13 cellular contexts compared by ENCODE assay signal in genomic region chr12:54330442-54330841, GRCh38. TPM values are rescaled to one million over a fixed set of nuclear protein-coding genes. Genes with fewer than 3 reads are reported as not detected.
DNase-seq lines count a peak whose midpoint lies in the region; ATAC-seq and TF ChIP-seq lines count a peak whose summit lies in the region.
"Had no signal": no experiment of that assay in that cellular context is flagged by ENCODE, and none has a peak within 500 bp of the region (broad histone marks: within the 10 kb centered on the region; RNA-seq: fewer than 3 reads in every experiment).

No MANE protein-coding gene starts in this region.

- no peak for DNase-seq in stimulated activated naive CD8-positive, alpha-beta T cell treated with anti-CD3 and anti-CD28 coated beads, Interleukin-15, Interleukin-2, amounts not matched to agents 100 U/mL and 50 U/mL, for 24 hours
- no peak for DNase-seq in activated T-helper 2 cell treated with anti-CD3 and anti-CD28 coated beads, Interferon-gamma antibody, Interleukin-2, Interleukin-4, amounts not matched to agents 10 μg/mL and 5 μg/mL and 100 μg/mL, durations not matched to agents 14 hours and 24 hours and 36 hours (ENCODE audit: low spot score)
- DNase-seq in upper lobe of right lung (no peak), NCI-H1694 treated with DMSO at 0.1 percent for 48 hours (lab: John Stamatoyannopoulos, UW) (no peak), GM20000 (ENCODE audit: low spot score) (no peak)
- DNase-seq: aorta, dorsolateral prefrontal cortex had no signal

- no peak overlapping the region for H3K4me3 Mint-ChIP-seq in stimulated activated naive CD8-positive, alpha-beta T cell treated with anti-CD3 and anti-CD28 coated beads, Interleukin-15, Interleukin-2, amounts not matched to agents 100 ng/mL and 50 ng/mL, for 24 hours
- no peak overlapping the region for H3K4me3 Mint-ChIP-seq in activated T-helper 2 cell treated with anti-CD3 and anti-CD28 coated beads, Interferon-gamma antibody, Interleukin-2, Interleukin-4, amounts not matched to agents 10 μg/mL and 5 μg/mL and 100 μg/mL, durations not matched to agents 14 hours and 24 hours and 36 hours (ENCODE audit: low read depth)

- peak overlapping the region; percentile 56 for H3K27ac Mint-ChIP-seq in stimulated activated naive CD8-positive, alpha-beta T cell treated with anti-CD3 and anti-CD28 coated beads, Interleukin-15, Interleukin-2, amounts not matched to agents 100 ng/mL and 50 ng/mL, for 24 hours
- H3K27ac Mint-ChIP-seq in activated T-helper 2 cell treated with anti-CD3 and anti-CD28 coated beads, Interferon-gamma antibody, Interleukin-2, Interleukin-4, amounts not matched to agents 10 μg/mL and 5 μg/mL and 100 μg/mL, durations not matched to agents 14 hours and 24 hours and 36 hours = peak overlapping the region; percentile 9

- H3K27me3 Mint-ChIP-seq in stimulated activated naive CD8-positive, alpha-beta T cell treated with anti-CD3 and anti-CD28 coated beads, Interleukin-15, Interleukin-2, amounts not matched to agents 100 ng/mL and 50 ng/mL, for 24 hours = no peaks in the 10 kb centered on the region
- no peaks in the 10 kb centered on the region for H3K27me3 Mint-ChIP-seq in activated T-helper 2 cell treated with anti-CD3 and anti-CD28 coated beads, Interferon-gamma antibody, Interleukin-2, Interleukin-4, amounts not matched to agents 10 μg/mL and 5 μg/mL and 100 μg/mL, durations not matched to agents 14 hours and 24 hours and 36 hours (ENCODE audit: low read depth)

- H3K9me3 ChIP-seq in mesodermal cell (ENCODE audit: control insufficient read depth, low read length) = no peaks in the 10 kb centered on the region
- no peaks in the 10 kb centered on the region for H3K9me3 ChIP-seq in upper lobe of right lung

- peaks cover 55% of the 10 kb centered on the region for H3K4me1 Mint-ChIP-seq in stimulated activated naive CD8-positive, alpha-beta T cell treated with anti-CD3 and anti-CD28 coated beads, Interleukin-15, Interleukin-2, amounts not matched to agents 100 ng/mL and 50 ng/mL, for 24 hours (ENCODE audit: low read depth)
- peaks cover 37% of the 10 kb centered on the region for H3K4me1 Mint-ChIP-seq in activated T-helper 2 cell treated with anti-CD3 and anti-CD28 coated beads, Interferon-gamma antibody, Interleukin-2, Interleukin-4, amounts not matched to agents 10 μg/mL and 5 μg/mL and 100 μg/mL, durations not matched to agents 14 hours and 24 hours and 36 hours (ENCODE audit: low read depth)

- peaks cover 5% of the 10 kb centered on the region for H3K36me3 Mint-ChIP-seq in stimulated activated naive CD8-positive, alpha-beta T cell treated with anti-CD3 and anti-CD28 coated beads, Interleukin-15, Interleukin-2, amounts not matched to agents 100 ng/mL and 50 ng/mL, for 24 hours (ENCODE audit: low read depth)
- H3K36me3 Mint-ChIP-seq in activated T-helper 2 cell treated with anti-CD3 and anti-CD28 coated beads, Interferon-gamma antibody, Interleukin-2, Interleukin-4, amounts not matched to agents 10 μg/mL and 5 μg/mL and 100 μg/mL, durations not matched to agents 14 hours and 24 hours and 36 hours (ENCODE audit: low read depth) = peaks cover 26% of the 10 kb centered on the region

- H3K4me1 ChIP-seq in mesodermal cell (ENCODE audit: control insufficient read depth, insufficient read depth, low read length, poor library complexity, severe bottlenecking) (peaks cover 22% of the 10 kb centered on the region), upper lobe of right lung (peaks cover 51% of the 10 kb centered on the region)

- intact Hi-C loops in activated T-helper 2 cell treated with anti-CD3 and anti-CD28 coated beads, Interferon-gamma antibody, Interleukin-2, Interleukin-4, amounts not matched to agents 10 μg/mL and 5 μg/mL and 100 μg/mL, durations not matched to agents 14 hours and 24 hours and 36 hours (cut with micrococcal nuclease) = no loop called here
- intact Hi-C loops in upper lobe of right lung (cut with DNase I) = no loop called here

- H3K9me3 Mint-ChIP-seq in stimulated activated naive CD8-positive, alpha-beta T cell treated with anti-CD3 and anti-CD28 coated beads, Interleukin-15, Interleukin-2, amounts not matched to agents 100 ng/mL and 50 ng/mL, for 24 hours = no peaks in the 10 kb centered on the region
- H3K9me3 Mint-ChIP-seq in activated T-helper 2 cell treated with anti-CD3 and anti-CD28 coated beads, Interferon-gamma antibody, Interleukin-2, Interleukin-4, amounts not matched to agents 10 μg/mL and 5 μg/mL and 100 μg/mL, durations not matched to agents 14 hours and 24 hours and 36 hours = no peaks in the 10 kb centered on the region

- peak overlapping the region; percentile 43 for H3K27ac ChIP-seq in mesodermal cell (ENCODE audit: low read depth, low read length, severe bottlenecking)
- peak overlapping the region; percentile 1 for H3K27ac ChIP-seq in upper lobe of right lung
- H3K27ac ChIP-seq: VCaP had no signal

- TF ChIP-seq CTCF in upper lobe of right lung (IDR thresholded peaks at IDR 0.05) = no peak
- TF ChIP-seq CTCF in GM20000 (IDR thresholded peaks at IDR 0.05; ENCODE audit: extremely low read depth, missing control alignments) = no peak

- peaks cover 24% of the 10 kb centered on the region for H3K36me3 ChIP-seq in mesodermal cell (ENCODE audit: control insufficient read depth, insufficient read depth, low read length)
- no peaks in the 10 kb centered on the region for H3K36me3 ChIP-seq in upper lobe of right lung

- no peak overlapping the region for H3K4me3 ChIP-seq in mesodermal cell (ENCODE audit: extremely low read depth, insufficient read depth, low read length, poor library complexity, severe bottlenecking)
- no peak overlapping the region for H3K4me3 ChIP-seq in upper lobe of right lung
- H3K4me3 ChIP-seq: dorsolateral prefrontal cortex had no signal

- H3K27me3 ChIP-seq in upper lobe of right lung = no peaks in the 10 kb centered on the region
- H3K27me3 ChIP-seq: dorsolateral prefrontal cortex had no signal

- ATAC-seq in stimulated activated naive CD8-positive, alpha-beta T cell treated with anti-CD3 and anti-CD28 coated beads, Interleukin-15, Interleukin-2, amounts not matched to agents 100 U/mL and 50 U/mL, for 24 hours = no peak
- ATAC-seq in upper lobe of right lung = no peak
- no peak for ATAC-seq in HG03565 (IDR thresholded peaks at IDR 0.05; ENCODE audit: unreplicated experiment)

- WGBS in mesodermal cell (ENCODE audit: insufficient coverage in 2 of 2), 2 experiments = 90 to 100% methylated on average over 1 of the region's 3 CpGs

RNA-seq across cellular contexts. Expression of gene COPZ1, which starts 5.5 kb away (rescaled TPM):
- 108 and 109 TPM in 2 replicates for total RNA-seq in activated T-helper 2 cell treated with anti-CD3 and anti-CD28 coated beads, Interferon-gamma antibody, Interleukin-2, Interleukin-4, amounts not matched to agents 10 μg/mL and 5 μg/mL and 100 μg/mL, durations not matched to agents 14 hours and 24 hours and 36 hours
- 140 TPM for polyA plus RNA-seq in mesodermal cell (2013, experiment 1 of 2)
- 140 TPM for polyA plus RNA-seq in mesodermal cell (2013, experiment 2 of 2)
- total RNA-seq in upper lobe of right lung = 125 TPM

RNA-seq across cellular contexts. Expression of gene NFE2, which starts 29.6 kb away (rescaled TPM):
- not detected in 2 replicates for total RNA-seq in activated T-helper 2 cell treated with anti-CD3 and anti-CD28 coated beads, Interferon-gamma antibody, Interleukin-2, Interleukin-4, amounts not matched to agents 10 μg/mL and 5 μg/mL and 100 μg/mL, durations not matched to agents 14 hours and 24 hours and 36 hours
- polyA plus RNA-seq in mesodermal cell (2013, experiment 1 of 2) = 1.5 TPM
- 1.7 TPM for polyA plus RNA-seq in mesodermal cell (2013, experiment 2 of 2)
- total RNA-seq in upper lobe of right lung = 7.5 TPM
- total RNA-seq: pulmonary artery endothelial cell had no signal

RNA-seq across cellular contexts. Expression of gene GPR84, which starts 33.8 kb away (rescaled TPM):
- total RNA-seq in activated T-helper 2 cell treated with anti-CD3 and anti-CD28 coated beads, Interferon-gamma antibody, Interleukin-2, Interleukin-4, amounts not matched to agents 10 μg/mL and 5 μg/mL and 100 μg/mL, durations not matched to agents 14 hours and 24 hours and 36 hours = 1.8 and 2.3 TPM in 2 replicates
- polyA plus RNA-seq in mesodermal cell (2013, experiment 1 of 2) = 0.26 TPM
- not detected for polyA plus RNA-seq in mesodermal cell (2013, experiment 2 of 2)
- total RNA-seq in upper lobe of right lung = 0.96 TPM
- total RNA-seq: pulmonary artery endothelial cell, SK-MEL-5 had no signal

RNA-seq across cellular contexts. Expression of gene HNRNPA1, which starts 49.9 kb away (rescaled TPM):
- total RNA-seq in activated T-helper 2 cell treated with anti-CD3 and anti-CD28 coated beads, Interferon-gamma antibody, Interleukin-2, Interleukin-4, amounts not matched to agents 10 μg/mL and 5 μg/mL and 100 μg/mL, durations not matched to agents 14 hours and 24 hours and 36 hours = 1,977 and 2,036 TPM in 2 replicates
- 1,805 TPM for polyA plus RNA-seq in mesodermal cell (2013, experiment 1 of 2)
- polyA plus RNA-seq in mesodermal cell (2013, experiment 2 of 2) = 1,831 TPM
- 498 TPM for total RNA-seq in upper lobe of right lung

RNA-seq across cellular contexts. Expression of gene CBX5, which starts 50.5 kb away (rescaled TPM):
- 98.1 and 100 TPM in 2 replicates for total RNA-seq in activated T-helper 2 cell treated with anti-CD3 and anti-CD28 coated beads, Interferon-gamma antibody, Interleukin-2, Interleukin-4, amounts not matched to agents 10 μg/mL and 5 μg/mL and 100 μg/mL, durations not matched to agents 14 hours and 24 hours and 36 hours
- 70.9 TPM for polyA plus RNA-seq in mesodermal cell (2013, experiment 1 of 2)
- polyA plus RNA-seq in mesodermal cell (2013, experiment 2 of 2) = 64.6 TPM
- 52.3 TPM for total RNA-seq in upper lobe of right lung
